In genomic region chr20:32523613-32524218, GRCh38 we compare ENCODE assay signal across 12 cellular contexts.
DNase-seq lines count a peak whose midpoint lies in the region; ATAC-seq and TF ChIP-seq lines count a peak whose summit lies in the region.
"Had no signal": no experiment of that assay in that cellular context is flagged by ENCODE, and none has a peak within 500 bp of the region (broad histone marks: within the 10 kb centered on the region; RNA-seq: fewer than 3 reads in every experiment).

No MANE protein-coding gene starts in this region.

- POLR2A ChIA-PET in naive thymus-derived CD4-positive, alpha-beta T cell (lab: Charles Lee): interaction anchor here (1.0 to 26.0 kb wide), 6 partner anchors 5 to 129 kb away, joined by 4 to 623 read pairs (median 34); partner anchors contain the start of gene NOL4L
- POLR2A ChIA-PET in OCI-LY7 (lab: Charles Lee): interaction anchor here (0.6 to 1.3 kb wide), 3 partner anchors 14 to 365 kb away, joined by 3 read pairs; no protein-coding TSS in a partner anchor

- H3K36me3 ChIP-seq in CD4-positive, CD25-positive, alpha-beta regulatory T cell (ENCODE audit: control insufficient read depth, insufficient read depth, low read length): peaks cover 33% of the 10 kb centered on the region
- H3K36me3 ChIP-seq in KMS-11 (ENCODE audit: insufficient read depth) (no peaks in the 10 kb centered on the region), OCI-LY7 (ENCODE audit: insufficient read depth, low read length) (no peaks in the 10 kb centered on the region)
- peaks cover 0 to 21% (median 11%) of the 10 kb centered on the region in 3 experiments for H3K36me3 ChIP-seq in naive thymus-derived CD4-positive, alpha-beta T cell (ENCODE audit: control insufficient read depth in 2 of 3, insufficient read depth in 3 of 3, low read length in 3 of 3)
- H3K36me3 ChIP-seq: gastrocnemius medialis had no signal

- ATAC-seq in CD4-positive, CD25-positive, alpha-beta regulatory T cell (ENCODE audit: low read depth in 2 of 2): no peak
- no peak for ATAC-seq in naive thymus-derived CD4-positive, alpha-beta T cell
- no peak for ATAC-seq in HG03571 (IDR thresholded peaks at IDR 0.05; ENCODE audit: unreplicated experiment)
- ATAC-seq: gastrocnemius medialis had no signal

- H3K4me1 ChIP-seq in CD4-positive, CD25-positive, alpha-beta regulatory T cell (ENCODE audit: control insufficient read depth, insufficient read depth, low read length, poor library complexity, severe bottlenecking): peaks cover 76% of the 10 kb centered on the region
- H3K4me1 ChIP-seq in KMS-11 (ENCODE audit: low read depth, poor library complexity, severe bottlenecking) (peaks cover 64% of the 10 kb centered on the region), OCI-LY7 (ENCODE audit: insufficient read depth, low read length, poor library complexity, severe bottlenecking) (peaks cover 32% of the 10 kb centered on the region)
- H3K4me1 ChIP-seq in naive thymus-derived CD4-positive, alpha-beta T cell (ENCODE audit: control insufficient read depth in 2 of 2, insufficient read depth in 2 of 2, low read length in 2 of 2): peaks cover 36 to 75% of the 10 kb centered on the region in 2 donors
- H3K4me1 ChIP-seq: gastrocnemius medialis had no signal

- no peaks in the 10 kb centered on the region for H3K27me3 Mint-ChIP-seq in CD4-positive, CD25-positive, alpha-beta regulatory T cell
- no peaks in the 10 kb centered on the region for H3K27me3 Mint-ChIP-seq in activated naive CD8-positive, alpha-beta T cell treated with anti-CD3 and anti-CD28 coated beads for 36 hours
- H3K27me3 Mint-ChIP-seq in naive thymus-derived CD4-positive, alpha-beta T cell: no peaks in the 10 kb centered on the region

- DNase-seq in CD4-positive, CD25-positive, alpha-beta regulatory T cell: no peak
- no peak for DNase-seq in activated naive CD8-positive, alpha-beta T cell treated with anti-CD3 and anti-CD28 coated beads for 36 hours
- DNase-seq in naive thymus-derived CD4-positive, alpha-beta T cell: no peak
- DNase-seq in OCI-LY7 (ENCODE audit: low spot score): no peak
- DNase-seq in KBM-7: no peak
- no peak for DNase-seq in NCI-H446 (lab: John Stamatoyannopoulos, UW)
- DNase-seq: activated CD8-positive, alpha-beta memory T cell treated with anti-CD3 and anti-CD28 coated beads, Interleukin-2, amount 50 U/mL, for 4 hours; C1 segment of cervical spinal cord; gastrocnemius medialis had no signal

- intact Hi-C loops in naive thymus-derived CD4-positive, alpha-beta T cell (cut with micrococcal nuclease): loop anchor here (2.0 to 5.0 kb wide), 2 partner anchors 15 to 491 kb away; no protein-coding TSS in a partner anchor
- intact Hi-C loops in OCI-LY7 (cut with micrococcal nuclease; ENCODE audit: unreplicated experiment): no loop called here

- no peaks in the 10 kb centered on the region for H3K9me2 ChIP-seq in OCI-LY7 (ENCODE audit: insufficient read depth, low read length)

- H3K36me3 Mint-ChIP-seq in CD4-positive, CD25-positive, alpha-beta regulatory T cell: peaks cover 25% of the 10 kb centered on the region
- H3K36me3 Mint-ChIP-seq in activated naive CD8-positive, alpha-beta T cell treated with anti-CD3 and anti-CD28 coated beads for 36 hours: peaks cover 15% of the 10 kb centered on the region
- peaks cover 0 to 24% (median 9%) of the 10 kb centered on the region in 5 donors for H3K36me3 Mint-ChIP-seq in naive thymus-derived CD4-positive, alpha-beta T cell

- H3K4me3 ChIP-seq in CD4-positive, CD25-positive, alpha-beta regulatory T cell (ENCODE audit: low read depth, low read length): no peak overlapping the region
- H3K4me3 ChIP-seq in KMS-11 (IDR thresholded peaks at IDR 0.05; ENCODE audit: insufficient read depth, low read depth, low read length): no peak overlapping the region
- no peak overlapping the region for H3K4me3 ChIP-seq in naive thymus-derived CD4-positive, alpha-beta T cell (ENCODE audit: low read length)
- no peak overlapping the region for H3K4me3 ChIP-seq in OCI-LY7 (ENCODE audit: low read depth, low read length, poor library complexity, severe bottlenecking)
- H3K4me3 ChIP-seq: gastrocnemius medialis had no signal

- H3K27me3 ChIP-seq in CD4-positive, CD25-positive, alpha-beta regulatory T cell (ENCODE audit: control insufficient read depth, insufficient read depth, low read length): no peaks in the 10 kb centered on the region
- no peaks in the 10 kb centered on the region for H3K27me3 ChIP-seq in KMS-11 (ENCODE audit: insufficient read depth, low read depth)
- H3K27me3 ChIP-seq in naive thymus-derived CD4-positive, alpha-beta T cell (ENCODE audit: control insufficient read depth in 2 of 2, insufficient read depth in 2 of 2, low read length in 2 of 2): no peaks in the 10 kb centered on the region

- no peak for TF ChIP-seq CTCF in KMS-11 (conservative IDR thresholded peaks at IDR 0.05; ENCODE audit: low read depth, low read length)
- no peak for TF ChIP-seq CTCF in OCI-LY7 (conservative IDR thresholded peaks at IDR 0.05; ENCODE audit: low read length)

- H2AFZ ChIP-seq in KMS-11 (ENCODE audit: low read depth) (peak overlapping the region; percentile 34; the same call in 1 of the 2 replicates), OCI-LY7 (ENCODE audit: low read length) (no peak overlapping the region)

- in situ Hi-C loops in KBM-7 (cut with MboI; ENCODE audit: low pct_unique_long_range_greater_than_20kb, low sequenced_read_pairs): no loop called here

- peak overlapping the region in 3 of 4 donors; percentile 27 to 72 (median 47) for H3K4me3 Mint-ChIP-seq in CD4-positive, CD25-positive, alpha-beta regulatory T cell
- H3K4me3 Mint-ChIP-seq in activated naive CD8-positive, alpha-beta T cell treated with anti-CD3 and anti-CD28 coated beads for 36 hours: no peak overlapping the region
- H3K4me3 Mint-ChIP-seq in naive thymus-derived CD4-positive, alpha-beta T cell: peak overlapping the region in 8 of 10 donors; percentile 51 to 73 (median 65)
- H3K4me3 Mint-ChIP-seq: HFFc6 had no signal

- peak overlapping the region; percentile 90 to 95 (median 95) for H3K27ac Mint-ChIP-seq in CD4-positive, CD25-positive, alpha-beta regulatory T cell
- H3K27ac Mint-ChIP-seq in activated naive CD8-positive, alpha-beta T cell treated with anti-CD3 and anti-CD28 coated beads for 36 hours: peak overlapping the region; percentile 73
- peak overlapping the region; percentile 66 to 95 (median 90) for H3K27ac Mint-ChIP-seq in naive thymus-derived CD4-positive, alpha-beta T cell
- H3K27ac Mint-ChIP-seq: HFFc6 had no signal

- peaks cover 12 to 78% (median 43%) of the 10 kb centered on the region in 4 donors for H3K4me1 Mint-ChIP-seq in CD4-positive, CD25-positive, alpha-beta regulatory T cell
- peaks cover 70% of the 10 kb centered on the region for H3K4me1 Mint-ChIP-seq in activated naive CD8-positive, alpha-beta T cell treated with anti-CD3 and anti-CD28 coated beads for 36 hours
- H3K4me1 Mint-ChIP-seq in naive thymus-derived CD4-positive, alpha-beta T cell: peaks cover 56 to 84% (median 78%) of the 10 kb centered on the region in 7 donors

- H3K4me2 ChIP-seq in KMS-11: peak overlapping the region; percentile 57
- H3K4me2 ChIP-seq in OCI-LY7 (ENCODE audit: low read length): no peak overlapping the region

- peak overlapping the region; percentile 28; the same call in 1 of the 2 replicates for H3K9ac ChIP-seq in KMS-11

- no peaks in the 10 kb centered on the region for H3K9me3 ChIP-seq in CD4-positive, CD25-positive, alpha-beta regulatory T cell (ENCODE audit: control insufficient read depth in 2 of 2, low read length in 2 of 2)
- no peaks in the 10 kb centered on the region for H3K9me3 ChIP-seq in naive thymus-derived CD4-positive, alpha-beta T cell (ENCODE audit: control insufficient read depth in 2 of 3, low read length in 3 of 3)
- no peaks in the 10 kb centered on the region for H3K9me3 ChIP-seq in OCI-LY7 (ENCODE audit: low read length)
- H3K9me3 ChIP-seq: gastrocnemius medialis had no signal

- H4K20me1 ChIP-seq in KMS-11 (ENCODE audit: insufficient read depth): no peaks in the 10 kb centered on the region
- no peaks in the 10 kb centered on the region for H4K20me1 ChIP-seq in OCI-LY7 (ENCODE audit: insufficient read depth, low read length)

- H3K9me3 Mint-ChIP-seq in CD4-positive, CD25-positive, alpha-beta regulatory T cell: no peaks in the 10 kb centered on the region
- no peaks in the 10 kb centered on the region for H3K9me3 Mint-ChIP-seq in activated naive CD8-positive, alpha-beta T cell treated with anti-CD3 and anti-CD28 coated beads for 36 hours
- H3K9me3 Mint-ChIP-seq in naive thymus-derived CD4-positive, alpha-beta T cell: no peaks in the 10 kb centered on the region
- H3K9me3 Mint-ChIP-seq: HFFc6 had no signal

- CTCF ChIA-PET in naive thymus-derived CD4-positive, alpha-beta T cell (lab: Charles Lee): interaction anchor here (0.7 to 11.4 kb wide), 7 partner anchors 10 to 130 kb away, joined by 3 to 320 read pairs (median 8); no protein-coding TSS in a partner anchor
- CTCF ChIA-PET in OCI-LY7 (lab: Charles Lee; ENCODE audit: unreplicated experiment): no interaction called here

- H3K27ac ChIP-seq in CD4-positive, CD25-positive, alpha-beta regulatory T cell (ENCODE audit: insufficient read depth, low read length, poor library complexity, severe bottlenecking): peak overlapping the region; percentile 51
- peak overlapping the region; percentile 64 for H3K27ac ChIP-seq in KMS-11
- peak overlapping the region; percentile 60 for H3K27ac ChIP-seq in naive thymus-derived CD4-positive, alpha-beta T cell (ENCODE audit: low read depth, low read length)
- H3K27ac ChIP-seq in OCI-LY7 (ENCODE audit: low read depth, low read length, poor library complexity, severe bottlenecking): no peak overlapping the region
- H3K27ac ChIP-seq: gastrocnemius medialis had no signal

- no peaks in the 10 kb centered on the region for H3K79me2 ChIP-seq in KMS-11 (ENCODE audit: insufficient read depth, low read depth)
- H3K79me2 ChIP-seq in OCI-LY7 (ENCODE audit: insufficient read depth, low read depth, low read length): no peaks in the 10 kb centered on the region

- no TSS peak for BruUV-seq in OCI-LY7 (replicated peaks; lab: Mats Ljungman, UMichigan)
